17 cellular contexts compared by ENCODE assay signal in genomic region chr1:226948996-226949395, GRCh38. TPM values are rescaled to one million over a fixed set of nuclear protein-coding genes. Genes with fewer than 3 reads are reported as not detected.
DNase-seq lines count a peak whose midpoint lies in the region; ATAC-seq and TF ChIP-seq lines count a peak whose summit lies in the region.
"Had no signal": no experiment of that assay in that cellular context is flagged by ENCODE, and none has a peak within 500 bp of the region (broad histone marks: within the 10 kb centered on the region; RNA-seq: fewer than 3 reads in every experiment).

No MANE protein-coding gene starts in this region.

- H3K4me3 ChIP-seq in right atrium auricular region (no peak overlapping the region), heart right ventricle (no peak overlapping the region)
- H3K4me3 ChIP-seq: BLaER1 treated with 17β-estradiol and CSF1 and Interleukin-3, amounts not matched to agents 10 nM and 100 nM had no signal

- H3K27me3 ChIP-seq in right atrium auricular region (no peaks in the 10 kb centered on the region), heart right ventricle (no peaks in the 10 kb centered on the region)
- H3K27me3 ChIP-seq: BLaER1 treated with 17β-estradiol and CSF1 and Interleukin-3, amounts not matched to agents 10 nM and 100 nM had no signal

- no peaks in the 10 kb centered on the region for H3K9me3 Mint-ChIP-seq in stimulated activated effector memory CD8-positive, alpha-beta T cell treated with anti-CD3 and anti-CD28 coated beads, Interleukin-12 subunit alpha, Interleukin-12 subunit beta, amount 100 ng/mL, for 72 hours
- H3K9me3 Mint-ChIP-seq: CD8-positive, alpha-beta T cell had no signal

- intact Hi-C loops in heart right ventricle (cut with DNase I): loop anchor here in 1 of 10 donors (5.0 kb wide), 1 partner anchor 43 kb away; no protein-coding TSS in a partner anchor

- 88 to 89% methylated on average over 15 of the region's 15 CpGs for WGBS in heart right ventricle, 2 donors

- TF ChIP-seq CTCF in right atrium auricular region (IDR thresholded peaks at IDR 0.05) (no peak), heart right ventricle (IDR thresholded peaks at IDR 0.05) (no peak)

- peak; percentile 43 for DNase-seq in right atrium auricular region (ENCODE audit: low spot score)
- DNase-seq in heart right ventricle: no peak
- DNase-seq in mucosa of gallbladder (ENCODE audit: low spot score): peak; percentile 7
- DNase-seq in stimulated activated effector memory CD8-positive, alpha-beta T cell treated with anti-CD3 and anti-CD28 coated beads, Interleukin-12 subunit alpha, Interleukin-12 subunit beta, amount 100 ng/mL, for 72 hours (ENCODE audit: low spot score in 2 of 2): no peak
- no peak for DNase-seq in T-helper 2 cell
- DNase-seq: Calu3; CD8-positive, alpha-beta T cell; DMS79 treated with DMSO at 0.1 percent for 48 hours; GF-D8; GOT3; H7; HFFc6 had no signal

- H3K36me3 Mint-ChIP-seq in stimulated activated effector memory CD8-positive, alpha-beta T cell treated with anti-CD3 and anti-CD28 coated beads, Interleukin-12 subunit alpha, Interleukin-12 subunit beta, amount 100 ng/mL, for 72 hours: no peaks in the 10 kb centered on the region

- H3K4me1 Mint-ChIP-seq in stimulated activated effector memory CD8-positive, alpha-beta T cell treated with anti-CD3 and anti-CD28 coated beads, Interleukin-12 subunit alpha, Interleukin-12 subunit beta, amount 100 ng/mL, for 72 hours: peaks cover 57% of the 10 kb centered on the region

- ATAC-seq in heart right ventricle (no peak), GM21367 (IDR thresholded peaks at IDR 0.05; ENCODE audit: unreplicated experiment) (no peak)
- ATAC-seq in stimulated activated effector memory CD8-positive, alpha-beta T cell treated with anti-CD3 and anti-CD28 coated beads, Interleukin-12 subunit alpha, Interleukin-12 subunit beta, amount 100 ng/mL, for 72 hours: no peak
- ATAC-seq: CD8-positive, alpha-beta T cell; HCT116 had no signal

- H3K4me1 ChIP-seq in right atrium auricular region (peaks cover 0 to 53% of the 10 kb centered on the region in 2 donors), heart right ventricle (peaks cover 7 to 80% (median 53%) of the 10 kb centered on the region in 9 donors)

- H3K27ac Mint-ChIP-seq in stimulated activated effector memory CD8-positive, alpha-beta T cell treated with anti-CD3 and anti-CD28 coated beads, Interleukin-12 subunit alpha, Interleukin-12 subunit beta, amount 100 ng/mL, for 72 hours: peak overlapping the region; percentile 3
- H3K27ac Mint-ChIP-seq: B cell; CD8-positive, alpha-beta T cell; HFFc6 had no signal

- H3K9me3 ChIP-seq in right atrium auricular region (peaks cover 0 to 5% of the 10 kb centered on the region in 2 donors), heart right ventricle (peaks cover 0 to 10% (median 0%) of the 10 kb centered on the region in 11 donors)

- no peak overlapping the region for H3K27ac ChIP-seq in right atrium auricular region
- peak overlapping the region in 2 of 10 donors; percentile 29 to 31 for H3K27ac ChIP-seq in heart right ventricle
- H3K27ac ChIP-seq: BLaER1 treated with 17β-estradiol and CSF1 and Interleukin-3, amounts not matched to agents 10 nM and 100 nM; HL-60 had no signal

- H3K4me3 Mint-ChIP-seq in stimulated activated effector memory CD8-positive, alpha-beta T cell treated with anti-CD3 and anti-CD28 coated beads, Interleukin-12 subunit alpha, Interleukin-12 subunit beta, amount 100 ng/mL, for 72 hours: no peak overlapping the region
- H3K4me3 Mint-ChIP-seq: B cell; CD8-positive, alpha-beta T cell; HFFc6 had no signal

- no peaks in the 10 kb centered on the region for H3K36me3 ChIP-seq in right atrium auricular region
- peaks cover 0 to 11% (median 0%) of the 10 kb centered on the region in 9 donors for H3K36me3 ChIP-seq in heart right ventricle

RNA-seq across cellular contexts. Expression of gene COQ8A, which starts 8.9 kb away (rescaled TPM):
- total RNA-seq in right atrium auricular region (100 to 1,000 TPM; 158 to 253 TPM), heart right ventricle (100 to 1,000 TPM; 167 to 495 (median 266) TPM), mucosa of gallbladder (109 TPM)
- 100 to 1,000 TPM; 136 to 242 TPM for polyA plus RNA-seq in heart right ventricle

Comparison
In these comparisons a context has a peak if more than half of its experiments do, and no peak if none do; other contexts are left out.
1. DNase-seq: peak in right atrium auricular region (single experiment) and mucosa of gallbladder (single experiment); none in heart right ventricle (0 of 2), stimulated activated effector memory CD8-positive, alpha-beta T cell treated with anti-CD3 and anti-CD28 coated beads, Interleukin-12 subunit alpha, Interleukin-12 subunit beta, amount 100 ng/mL, for 72 hours (0 of 2) and T-helper 2 cell (0 of 5).